In the genomic region with DNA sequence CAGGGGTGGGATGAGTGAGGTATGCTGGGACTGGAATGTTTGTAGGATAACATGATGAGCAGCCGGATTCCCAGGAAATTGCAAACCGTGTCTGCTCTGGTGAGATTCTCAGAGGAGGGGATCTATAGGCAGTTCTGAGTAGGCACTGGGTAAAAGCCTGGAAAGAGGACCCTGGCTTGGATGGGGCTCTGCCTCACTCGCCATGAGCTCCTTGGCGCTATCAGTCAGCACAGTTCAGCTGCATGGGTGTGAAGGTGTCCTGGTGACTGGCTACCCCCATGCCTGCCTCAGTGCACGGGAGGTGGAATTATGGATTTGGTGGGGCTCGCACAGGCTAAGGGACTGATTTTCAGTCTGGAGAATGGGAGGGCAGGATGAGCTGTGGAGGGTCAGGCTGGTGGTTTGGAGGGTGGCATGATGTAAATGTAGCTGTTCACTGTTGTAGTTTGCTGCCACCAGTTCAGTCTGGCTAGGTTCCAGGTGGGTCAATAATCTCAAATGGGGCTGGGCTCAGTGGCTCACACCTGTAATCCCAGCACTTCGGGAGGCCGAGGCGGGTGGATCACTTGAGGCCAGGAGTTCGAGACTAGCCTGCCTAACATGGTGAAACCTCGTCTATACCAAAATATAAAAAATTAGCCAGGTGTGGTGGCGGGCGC, we compare ENCODE assay signal across 1 cellular context.
TF ChIP-seq lines count a peak whose summit lies in the region.

No MANE protein-coding gene starts in this region.

TF ChIP-seq in HepG2, 621 proteins besides CTCF, POLR2A, EP300 and RAD21 (continued from another document):
- TF ChIP-seq, protein P1, sequence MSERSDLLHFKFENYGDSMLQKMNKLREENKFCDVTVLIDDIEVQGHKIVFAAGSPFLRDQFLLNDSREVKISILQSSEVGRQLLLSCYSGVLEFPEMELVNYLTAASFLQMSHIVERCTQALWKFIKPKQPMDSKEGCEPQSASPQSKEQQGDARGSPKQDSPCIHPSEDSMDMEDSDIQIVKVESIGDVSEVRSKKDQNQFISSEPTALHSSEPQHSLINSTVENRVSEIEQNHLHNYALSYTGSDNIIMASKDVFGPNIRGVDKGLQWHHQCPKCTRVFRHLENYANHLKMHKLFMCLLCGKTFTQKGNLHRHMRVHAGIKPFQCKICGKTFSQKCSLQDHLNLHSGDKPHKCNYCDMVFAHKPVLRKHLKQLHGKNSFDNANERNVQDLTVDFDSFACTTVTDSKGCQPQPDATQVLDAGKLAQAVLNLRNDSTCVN (CRISPR knock-in tag; IDR thresholded peaks at IDR 0.05; ENCODE audit: borderline replicate concordance): 0 out of 2 replicates have a peak, but pooled peaks have one; percentile 15
- TF ChIP-seq JUND (CRISPR knock-in tag; IDR thresholded peaks at IDR 0.05): no peak
- no peak for TF ChIP-seq MATR3 (CRISPR knock-in tag; IDR thresholded peaks at IDR 0.05)
- TF ChIP-seq, protein P2, sequence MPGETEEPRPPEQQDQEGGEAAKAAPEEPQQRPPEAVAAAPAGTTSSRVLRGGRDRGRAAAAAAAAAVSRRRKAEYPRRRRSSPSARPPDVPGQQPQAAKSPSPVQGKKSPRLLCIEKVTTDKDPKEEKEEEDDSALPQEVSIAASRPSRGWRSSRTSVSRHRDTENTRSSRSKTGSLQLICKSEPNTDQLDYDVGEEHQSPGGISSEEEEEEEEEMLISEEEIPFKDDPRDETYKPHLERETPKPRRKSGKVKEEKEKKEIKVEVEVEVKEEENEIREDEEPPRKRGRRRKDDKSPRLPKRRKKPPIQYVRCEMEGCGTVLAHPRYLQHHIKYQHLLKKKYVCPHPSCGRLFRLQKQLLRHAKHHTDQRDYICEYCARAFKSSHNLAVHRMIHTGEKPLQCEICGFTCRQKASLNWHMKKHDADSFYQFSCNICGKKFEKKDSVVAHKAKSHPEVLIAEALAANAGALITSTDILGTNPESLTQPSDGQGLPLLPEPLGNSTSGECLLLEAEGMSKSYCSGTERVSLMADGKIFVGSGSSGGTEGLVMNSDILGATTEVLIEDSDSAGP (CRISPR knock-in tag; IDR thresholded peaks at IDR 0.05; ENCODE audit: borderline replicate concordance): peak; percentile 42; the same call in 1 of the 2 replicates
